ENCODE assay signal across 22 cellular contexts in genomic region chr16:6341993-6342392, GRCh38.
"Had no signal": no experiment of that assay in that cellular context is flagged by ENCODE, and none has a peak within 500 bp of the region (broad histone marks: within the 10 kb centered on the region; RNA-seq: fewer than 3 reads in every experiment).

No MANE protein-coding gene starts in this region.

- H3K4me3 ChIP-seq: esophagus squamous epithelium, left lung, lower lobe of right lung, psoas muscle, right lobe of liver, testis, tibial nerve, upper lobe of right lung had no signal

- H3K4me1 Mint-ChIP-seq: central memory CD8-positive, alpha-beta T cell; memory B cell; naive B cell; nephron; stimulated activated effector memory CD8-positive, alpha-beta T cell treated with anti-CD3 and anti-CD28 coated beads, Interleukin-12 subunit alpha, Interleukin-12 subunit beta, amount 100 ng/mL, for 72 hours had no signal

- H3K27ac Mint-ChIP-seq: effector memory CD8-positive, alpha-beta T cell; memory B cell; naive B cell; nephron; stimulated activated effector memory CD8-positive, alpha-beta T cell treated with anti-CD3 and anti-CD28 coated beads, Interleukin-12 subunit alpha, Interleukin-12 subunit beta, amount 100 ng/mL, for 72 hours; stimulated activated naive CD8-positive, alpha-beta T cell treated with anti-CD3 and anti-CD28 coated beads, Interleukin-15, Interleukin-2, amounts not matched to agents 100 ng/mL and 50 ng/mL, for 24 hours had no signal

- H3K9me3 ChIP-seq: esophagus squamous epithelium, lower lobe of right lung, neutrophil, psoas muscle, right lobe of liver, testis, upper lobe of right lung had no signal

- H3K4me3 Mint-ChIP-seq: central memory CD8-positive, alpha-beta T cell; effector memory CD8-positive, alpha-beta T cell; memory B cell; nephron; stimulated activated effector memory CD8-positive, alpha-beta T cell treated with anti-CD3 and anti-CD28 coated beads, Interleukin-12 subunit alpha, Interleukin-12 subunit beta, amount 100 ng/mL, for 72 hours; stimulated activated naive CD8-positive, alpha-beta T cell treated with anti-CD3 and anti-CD28 coated beads, Interleukin-15, Interleukin-2, amounts not matched to agents 100 ng/mL and 50 ng/mL, for 24 hours had no signal

- H3K27me3 ChIP-seq: esophagus squamous epithelium, left lung, neutrophil, right lobe of liver, testis, tibial nerve, upper lobe of right lung had no signal

- H3K36me3 ChIP-seq: esophagus squamous epithelium, left lung, lower lobe of right lung, neutrophil, right lobe of liver, tibial nerve, upper lobe of right lung had no signal

- H3K27ac ChIP-seq: esophagus squamous epithelium, left lung, lower lobe of right lung, neutrophil, psoas muscle, right lobe of liver, testis, tibial nerve, upper lobe of right lung had no signal

- H3K27me3 Mint-ChIP-seq: central memory CD8-positive, alpha-beta T cell; effector memory CD8-positive, alpha-beta T cell; memory B cell; naive B cell; stimulated activated naive CD8-positive, alpha-beta T cell treated with anti-CD3 and anti-CD28 coated beads, Interleukin-15, Interleukin-2, amounts not matched to agents 100 ng/mL and 50 ng/mL, for 24 hours had no signal

- H3K4me1 ChIP-seq: esophagus squamous epithelium, left lung, lower lobe of right lung, psoas muscle, right lobe of liver, testis, tibial nerve, upper lobe of right lung had no signal

- H3K36me3 Mint-ChIP-seq: memory B cell; naive B cell; stimulated activated effector memory CD8-positive, alpha-beta T cell treated with anti-CD3 and anti-CD28 coated beads, Interleukin-12 subunit alpha, Interleukin-12 subunit beta, amount 100 ng/mL, for 72 hours had no signal

- DNase-seq: cortex of kidney; effector memory CD8-positive, alpha-beta T cell; esophagus squamous epithelium; foreskin fibroblast; left lung; lower lobe of right lung; midbrain; naive B cell; psoas muscle; retina; right lobe of liver; stimulated activated CD4-positive, alpha-beta T cell treated with anti-CD3 and anti-CD28 coated beads, Interleukin-4, amount 100 ng/mL, for 1 hour; stimulated activated CD8-positive, alpha-beta memory T cell treated with anti-CD3 and anti-CD28 coated beads, Interleukin-4, amount 100 ng/mL, for 48 hours; testis; upper lobe of right lung had no signal

- ATAC-seq: effector memory CD8-positive, alpha-beta T cell; left lung; lower lobe of right lung; psoas muscle; right lobe of liver; stimulated activated effector memory CD8-positive, alpha-beta T cell treated with anti-CD3 and anti-CD28 coated beads, Interleukin-12 subunit alpha, Interleukin-12 subunit beta, amount 100 ng/mL, for 72 hours; upper lobe of right lung had no signal
